In genomic region chr9:19456996-19457693, GRCh38 we compare ENCODE assay signal across 8 cellular contexts. TPM values are rescaled to one million over a fixed set of nuclear protein-coding genes. Genes with fewer than 3 reads are reported as not detected.
DNase-seq lines count a peak whose midpoint lies in the region; ATAC-seq and TF ChIP-seq lines count a peak whose summit lies in the region.

No MANE protein-coding gene starts in this region.

- no peak overlapping the region for H3K27ac ChIP-seq in WERI-Rb-1

- H3K36me3 ChIP-seq in WERI-Rb-1 = no peaks in the 10 kb centered on the region
- H3K36me3 ChIP-seq in kidney epithelial cell (ENCODE audit: control insufficient read depth, insufficient read depth, low read length) = no peaks in the 10 kb centered on the region

- ATAC-seq in GM18520 (IDR thresholded peaks at IDR 0.05; ENCODE audit: unreplicated experiment) (peak; percentile 83), HG03066 (IDR thresholded peaks at IDR 0.05; ENCODE audit: low read depth, unreplicated experiment) (peak; percentile 85)

- H3K4me3 ChIP-seq in WERI-Rb-1 (ENCODE audit: low read depth, low read length) (no peak overlapping the region), kidney epithelial cell (ENCODE audit: low read depth, low read length) (no peak overlapping the region)

- H3K9me3 ChIP-seq in WERI-Rb-1 (ENCODE audit: severe bottlenecking) = no peaks in the 10 kb centered on the region

- TF ChIP-seq CTCF in AG09319 (IDR thresholded peaks at IDR 0.05; ENCODE audit: low read depth, low read length) (peak; percentile 94), WERI-Rb-1 (IDR thresholded peaks at IDR 0.05; ENCODE audit: low read depth, low read length) (peak; percentile 88), kidney epithelial cell (IDR thresholded peaks at IDR 0.05; ENCODE audit: insufficient read depth, low read length, poor library complexity, severe bottlenecking) (peak; percentile 88)

- DNase-seq in AG09319 (ENCODE audit: extremely low read depth, low read depth) (peak; percentile 39), NCI-H2107 (lab: John Stamatoyannopoulos, UW) (peak; percentile 65), WERI-Rb-1 (peak; percentile 63), kidney epithelial cell (ENCODE audit: low read depth) (no peak)
- DNase-seq in central memory CD4-positive, alpha-beta T cell = peak; percentile 54
- peak; percentile 12 to 67 for DNase-seq in stimulated activated CD4-positive, alpha-beta T cell treated with anti-CD3 and anti-CD28 coated beads, Interleukin-1b, Interleukin-23, amount 100 ng/mL, for 4 hours (ENCODE audit: low read depth in 2 of 2)

- H3K27me3 ChIP-seq in WERI-Rb-1 (ENCODE audit: insufficient read depth, low read depth, severe bottlenecking) (no peaks in the 10 kb centered on the region), kidney epithelial cell (ENCODE audit: control insufficient read depth, insufficient read depth, low read length) (no peaks in the 10 kb centered on the region)

RNA-seq across cellular contexts. Expression of gene ACER2, which starts 48.3 kb away (rescaled TPM):
- total RNA-seq in kidney epithelial cell = 7.7 and 10.8 TPM in 2 replicates
